In genomic region chr14:67589212-67589770, GRCh38 we compare ENCODE assay signal across 4 cellular contexts.
TF ChIP-seq lines count a peak whose summit lies in the region.

No MANE protein-coding gene starts in this region.

TF ChIP-seq in A549, 52 proteins besides CTCF, POLR2A, EP300 and RAD21:
- TF ChIP-seq ZFP36 (IDR thresholded peaks at IDR 0.05; ENCODE audit: borderline replicate concordance, partially characterized antibody) (no peak), MAFK (IDR thresholded peaks at IDR 0.05; ENCODE audit: partially characterized antibody) (peak; percentile 62)

TF ChIP-seq in K562, 482 proteins besides CTCF, POLR2A, EP300 and RAD21 (continues in another document):
- no peak for TF ChIP-seq MBD2 (IDR thresholded peaks at IDR 0.05; ENCODE audit: borderline replicate concordance, low read depth)
- TF ChIP-seq POLR2B (IDR thresholded peaks at IDR 0.05; ENCODE audit: low read depth, partially characterized antibody) = no peak
- no peak for TF ChIP-seq EZH2 (IDR thresholded peaks at IDR 0.05; ENCODE audit: borderline replicate concordance, low read depth, low read length)
- TF ChIP-seq WHSC1 (IDR thresholded peaks at IDR 0.05; ENCODE audit: low read length) = no peak
- TF ChIP-seq TEAD2 (tag; IDR thresholded peaks at IDR 0.05) = no peak
- TF ChIP-seq ZNF239 (CRISPR knock-in tag; IDR thresholded peaks at IDR 0.05) = no peak
- TF ChIP-seq MCM2 (IDR thresholded peaks at IDR 0.05; ENCODE audit: low read depth) = no peak
- TF ChIP-seq TRIM28 (IDR thresholded peaks at IDR 0.05) = no peak
- no peak for TF ChIP-seq MCM3 (IDR thresholded peaks at IDR 0.05)
- peak; percentile 43 for TF ChIP-seq MAFG (tag; conservative IDR thresholded peaks at IDR 0.05)
- TF ChIP-seq SMAD4 (CRISPR knock-in tag; conservative IDR thresholded peaks at IDR 0.05) = no peak
- TF ChIP-seq POLR2H (tag; IDR thresholded peaks at IDR 0.05; ENCODE audit: low read depth) = no peak
- TF ChIP-seq NFE2L1 (tag; IDR thresholded peaks at IDR 0.05; ENCODE audit: borderline replicate concordance, low read depth) = no peak
- no peak for TF ChIP-seq ZNF431 (CRISPR knock-in tag; IDR thresholded peaks at IDR 0.05)
- no peak for TF ChIP-seq KDM4B (IDR thresholded peaks at IDR 0.05; ENCODE audit: borderline replicate concordance in 2 of 2, low read depth in 1 of 2)
- peak; percentile 79 for TF ChIP-seq ZNF316 (IDR thresholded peaks at IDR 0.05)
- TF ChIP-seq RFX1 (IDR thresholded peaks at IDR 0.05) = no peak
- TF ChIP-seq LCOR (CRISPR knock-in tag; IDR thresholded peaks at IDR 0.05) = no peak
- TF ChIP-seq ZNF263 (CRISPR knock-in tag; IDR thresholded peaks at IDR 0.05; ENCODE audit: borderline replicate concordance) = no peak
- TF ChIP-seq ZC3H11A (IDR thresholded peaks at IDR 0.05; ENCODE audit: low read depth, low read length) = no peak
- TF ChIP-seq ZNF23 (CRISPR knock-in tag; IDR thresholded peaks at IDR 0.05) = no peak
- no peak for TF ChIP-seq CHD4 (IDR thresholded peaks at IDR 0.05; ENCODE audit: insufficient read depth, insufficient replicate concordance, low read depth, low read length, poor library complexity, severe bottlenecking)
- TF ChIP-seq MAFF (IDR thresholded peaks at IDR 0.05; ENCODE audit: low read length) = peak; percentile 35
- TF ChIP-seq CLOCK (CRISPR knock-in tag; IDR thresholded peaks at IDR 0.05; ENCODE audit: borderline replicate concordance) = no peak
- TF ChIP-seq ZNF699 (CRISPR knock-in tag; IDR thresholded peaks at IDR 0.05; ENCODE audit: insufficient replicate concordance) = no peak
- peak; percentile 64 for TF ChIP-seq C11orf30 (IDR thresholded peaks at IDR 0.05; ENCODE audit: low read depth)

TF ChIP-seq in liver, 16 proteins besides CTCF, POLR2A, EP300 and RAD21:
- TF ChIP-seq RXRA (IDR thresholded peaks at IDR 0.05) (peak in 1 of 2 donors; percentile 8), HNF4A (conservative IDR thresholded peaks at IDR 0.05) (peak; percentile 77 to 79), EGR1 (IDR thresholded peaks at IDR 0.05; ENCODE audit: low read depth in 2 of 2) (no peak)

TF ChIP-seq in WTC11, 78 proteins besides CTCF, POLR2A, EP300 and RAD21:
- TF ChIP-seq GTF2I (CRISPR knock-in tag; conservative IDR thresholded peaks at IDR 0.05) (no peak), CBFB (CRISPR knock-in tag; IDR thresholded peaks at IDR 0.05; ENCODE audit: low read depth) (no peak), JAZF1 (CRISPR knock-in tag; IDR thresholded peaks at IDR 0.05) (no peak), TEAD4 (CRISPR knock-in tag; IDR thresholded peaks at IDR 0.05) (no peak), FOXK1 (CRISPR knock-in tag; IDR thresholded peaks at IDR 0.05) (no peak), SOX15 (CRISPR knock-in tag; IDR thresholded peaks at IDR 0.05) (no peak), SP1 (CRISPR knock-in tag; conservative IDR thresholded peaks at IDR 0.05) (no peak), TP53 (CRISPR knock-in tag; IDR thresholded peaks at IDR 0.05) (no peak), JUN (CRISPR knock-in tag; IDR thresholded peaks at IDR 0.05) (no peak), ZNF263 (CRISPR knock-in tag; IDR thresholded peaks at IDR 0.05; ENCODE audit: low read depth) (no peak), NR1H2 (CRISPR knock-in tag; IDR thresholded peaks at IDR 0.05) (no peak), NFATC4 (CRISPR knock-in tag; IDR thresholded peaks at IDR 0.05) (no peak), ATF6 (CRISPR knock-in tag; IDR thresholded peaks at IDR 0.05) (no peak), USF2 (CRISPR knock-in tag; IDR thresholded peaks at IDR 0.05) (no peak), ATF1 (CRISPR knock-in tag; IDR thresholded peaks at IDR 0.05) (no peak)
- TF ChIP-seq, protein P1, sequence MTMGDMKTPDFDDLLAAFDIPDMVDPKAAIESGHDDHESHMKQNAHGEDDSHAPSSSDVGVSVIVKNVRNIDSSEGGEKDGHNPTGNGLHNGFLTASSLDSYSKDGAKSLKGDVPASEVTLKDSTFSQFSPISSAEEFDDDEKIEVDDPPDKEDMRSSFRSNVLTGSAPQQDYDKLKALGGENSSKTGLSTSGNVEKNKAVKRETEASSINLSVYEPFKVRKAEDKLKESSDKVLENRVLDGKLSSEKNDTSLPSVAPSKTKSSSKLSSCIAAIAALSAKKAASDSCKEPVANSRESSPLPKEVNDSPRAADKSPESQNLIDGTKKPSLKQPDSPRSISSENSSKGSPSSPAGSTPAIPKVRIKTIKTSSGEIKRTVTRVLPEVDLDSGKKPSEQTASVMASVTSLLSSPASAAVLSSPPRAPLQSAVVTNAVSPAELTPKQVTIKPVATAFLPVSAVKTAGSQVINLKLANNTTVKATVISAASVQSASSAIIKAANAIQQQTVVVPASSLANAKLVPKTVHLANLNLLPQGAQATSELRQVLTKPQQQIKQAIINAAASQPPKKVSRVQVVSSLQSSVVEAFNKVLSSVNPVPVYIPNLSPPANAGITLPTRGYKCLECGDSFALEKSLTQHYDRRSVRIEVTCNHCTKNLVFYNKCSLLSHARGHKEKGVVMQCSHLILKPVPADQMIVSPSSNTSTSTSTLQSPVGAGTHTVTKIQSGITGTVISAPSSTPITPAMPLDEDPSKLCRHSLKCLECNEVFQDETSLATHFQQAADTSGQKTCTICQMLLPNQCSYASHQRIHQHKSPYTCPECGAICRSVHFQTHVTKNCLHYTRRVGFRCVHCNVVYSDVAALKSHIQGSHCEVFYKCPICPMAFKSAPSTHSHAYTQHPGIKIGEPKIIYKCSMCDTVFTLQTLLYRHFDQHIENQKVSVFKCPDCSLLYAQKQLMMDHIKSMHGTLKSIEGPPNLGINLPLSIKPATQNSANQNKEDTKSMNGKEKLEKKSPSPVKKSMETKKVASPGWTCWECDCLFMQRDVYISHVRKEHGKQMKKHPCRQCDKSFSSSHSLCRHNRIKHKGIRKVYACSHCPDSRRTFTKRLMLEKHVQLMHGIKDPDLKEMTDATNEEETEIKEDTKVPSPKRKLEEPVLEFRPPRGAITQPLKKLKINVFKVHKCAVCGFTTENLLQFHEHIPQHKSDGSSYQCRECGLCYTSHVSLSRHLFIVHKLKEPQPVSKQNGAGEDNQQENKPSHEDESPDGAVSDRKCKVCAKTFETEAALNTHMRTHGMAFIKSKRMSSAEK (CRISPR knock-in tag; IDR thresholded peaks at IDR 0.05; ENCODE audit: borderline replicate concordance) = no peak
- TF ChIP-seq, protein P2, sequence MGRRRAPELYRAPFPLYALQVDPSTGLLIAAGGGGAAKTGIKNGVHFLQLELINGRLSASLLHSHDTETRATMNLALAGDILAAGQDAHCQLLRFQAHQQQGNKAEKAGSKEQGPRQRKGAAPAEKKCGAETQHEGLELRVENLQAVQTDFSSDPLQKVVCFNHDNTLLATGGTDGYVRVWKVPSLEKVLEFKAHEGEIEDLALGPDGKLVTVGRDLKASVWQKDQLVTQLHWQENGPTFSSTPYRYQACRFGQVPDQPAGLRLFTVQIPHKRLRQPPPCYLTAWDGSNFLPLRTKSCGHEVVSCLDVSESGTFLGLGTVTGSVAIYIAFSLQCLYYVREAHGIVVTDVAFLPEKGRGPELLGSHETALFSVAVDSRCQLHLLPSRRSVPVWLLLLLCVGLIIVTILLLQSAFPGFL (CRISPR knock-in tag; IDR thresholded peaks at IDR 0.05; ENCODE audit: borderline replicate concordance) = no peak
- TF ChIP-seq, protein P3, sequence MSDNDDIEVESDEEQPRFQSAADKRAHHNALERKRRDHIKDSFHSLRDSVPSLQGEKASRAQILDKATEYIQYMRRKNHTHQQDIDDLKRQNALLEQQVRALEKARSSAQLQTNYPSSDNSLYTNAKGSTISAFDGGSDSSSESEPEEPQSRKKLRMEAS (CRISPR knock-in tag; IDR thresholded peaks at IDR 0.05) = no peak
